Comparison of ENCODE assay signal across 11 cellular contexts in the genomic region with DNA sequence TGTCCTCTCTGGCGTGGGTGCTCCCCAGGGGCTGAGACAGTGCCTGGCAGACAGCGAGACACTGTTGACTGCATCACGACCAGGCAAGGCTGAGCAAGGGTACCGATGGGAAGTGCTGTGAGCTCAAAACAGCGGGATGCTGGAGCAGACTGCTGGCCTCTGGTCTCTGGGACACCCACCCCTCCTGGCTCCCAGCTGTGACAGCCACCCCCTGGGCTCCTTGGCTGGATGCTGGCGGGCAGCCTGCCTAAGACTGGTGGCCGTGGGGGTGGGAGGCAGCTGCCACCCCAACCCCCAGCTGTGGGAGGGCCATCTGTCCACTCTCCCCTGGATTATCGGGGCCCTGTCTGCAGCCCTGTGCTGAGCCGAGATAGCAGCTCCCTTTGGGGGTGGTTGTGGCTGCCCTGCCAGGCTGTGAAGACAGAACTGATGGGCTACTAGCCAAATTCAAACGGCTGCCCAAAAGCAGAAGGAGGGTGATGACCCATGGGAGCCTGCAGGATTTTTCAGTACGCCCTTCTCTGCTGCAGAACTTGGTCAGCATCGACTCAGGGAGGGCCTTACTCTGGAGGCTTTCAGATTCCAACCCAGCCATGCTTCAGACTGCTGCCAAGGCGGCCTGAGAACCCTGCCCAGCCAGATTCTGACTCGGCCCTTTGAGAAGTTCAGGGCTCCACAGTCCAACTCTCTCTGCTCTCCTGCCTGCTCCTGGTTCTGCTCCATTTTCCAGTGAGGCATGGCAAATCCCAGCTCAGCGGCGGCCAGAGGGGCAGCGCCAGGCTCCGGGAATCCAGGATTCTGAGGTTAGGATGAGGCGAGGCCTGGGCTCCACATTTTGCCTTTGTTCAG.
DNase-seq lines count a peak whose midpoint lies in the region; ATAC-seq and TF ChIP-seq lines count a peak whose summit lies in the region.
"Had no signal": no experiment of that assay in that cellular context is flagged by ENCODE, and none has a peak within 500 bp of the region (broad histone marks: within the 10 kb centered on the region; RNA-seq: fewer than 3 reads in every experiment).

No MANE protein-coding gene starts in this region.

- DNase-seq in adrenal gland (peak; percentile 37 to 81 (median 67)), heart right ventricle (peak; percentile 74 to 75), sciatic nerve (ENCODE audit: low spot score) (no peak), NCI-H2107 treated with DMSO at 0.1 percent for 48 hours (lab: John Stamatoyannopoulos, UW; ENCODE audit: unreplicated experiment) (no peak), immature natural killer cell (no peak)
- DNase-seq: NCI-H2171 treated with DMSO at 0.1 percent for 48 hours; stimulated activated CD4-positive, alpha-beta T cell treated with anti-CD3 and anti-CD28 coated beads, Interleukin-4, amount 100 ng/mL, for 1 hour; SW 1271 had no signal

- H3K36me3 ChIP-seq in BLaER1 (peaks cover 99% of the 10 kb centered on the region), adrenal gland (replicated peaks in 1 of 2) (peaks cover 0 to 38% of the 10 kb centered on the region in 2 donors), heart right ventricle (peaks cover 0 to 57% (median 0%) of the 10 kb centered on the region in 9 donors)

- H3K9me3 Mint-ChIP-seq in immature natural killer cell: no peaks in the 10 kb centered on the region

- H3K9me3 ChIP-seq in BLaER1: no peaks in the 10 kb centered on the region
- H3K9me3 ChIP-seq in adrenal gland (replicated peaks in 1 of 3): no peaks in the 10 kb centered on the region
- no peaks in the 10 kb centered on the region for H3K9me3 ChIP-seq in heart right ventricle

- no peak overlapping the region for H3K27ac Mint-ChIP-seq in immature natural killer cell

- H3K4me2 ChIP-seq in BLaER1: peak overlapping the region; percentile 58

- H3K4me1 Mint-ChIP-seq in immature natural killer cell: no peaks in the 10 kb centered on the region

- peaks cover 0 to 3% (median 0%) of the 10 kb centered on the region in 3 donors for H3K36me3 Mint-ChIP-seq in immature natural killer cell

- peaks cover 69% of the 10 kb centered on the region for H4K20me1 ChIP-seq in BLaER1

- H3K27ac ChIP-seq in BLaER1: peak overlapping the region; percentile 56
- H3K27ac ChIP-seq in adrenal gland: peak overlapping the region in 3 of 5 donors; percentile 7 to 83 (median 52)
- peak overlapping the region in 9 of 10 donors; percentile 34 to 85 (median 72) for H3K27ac ChIP-seq in heart right ventricle

- H3K4me1 ChIP-seq in BLaER1 (peaks cover 55% of the 10 kb centered on the region), adrenal gland (replicated peaks in 1 of 2) (peaks cover 0 to 40% of the 10 kb centered on the region in 2 donors), heart right ventricle (peaks cover 50 to 95% (median 87%) of the 10 kb centered on the region in 9 donors)

- no peak for TF ChIP-seq POLR2A in adrenal gland (IDR thresholded peaks at IDR 0.05)

- 56 to 69% (median 61%) methylated on average over 6 to 19 of the region's 19 CpGs for WGBS in adrenal gland, 4 donors
- 36 to 37% methylated on average over 19 of the region's 19 CpGs for WGBS in heart right ventricle, 2 donors

- H3K4me3 ChIP-seq in BLaER1 (no peak overlapping the region), adrenal gland (no peak overlapping the region), heart right ventricle (no peak overlapping the region)

- no peak for TF ChIP-seq CTCF in adrenal gland (IDR thresholded peaks at IDR 0.05)
- TF ChIP-seq CTCF in heart right ventricle (IDR thresholded peaks at IDR 0.05): no peak

- peaks cover 0 to 2% (median 0%) of the 10 kb centered on the region in 3 donors for H3K27me3 Mint-ChIP-seq in immature natural killer cell (ENCODE audit: low read depth in 3 of 3)

- intact Hi-C loops in adrenal gland (cut with DNase I) (no loop called here), heart right ventricle (cut with DNase I) (loop anchor here in 6 of 10 donors (5.0 to 10.0 kb wide), 5 partner anchors 34 to 236 kb away; a partner anchor contains a TSS), sciatic nerve (cut with DNase I) (loop anchor here (10.0 kb wide), 1 partner anchor 236 kb away; a partner anchor contains a TSS)

- peak overlapping the region; percentile 51 for H3K9ac ChIP-seq in BLaER1

- no peak overlapping the region for H3K4me3 Mint-ChIP-seq in immature natural killer cell

- H3K27me3 ChIP-seq in BLaER1: no peaks in the 10 kb centered on the region
- no peaks in the 10 kb centered on the region for H3K27me3 ChIP-seq in adrenal gland
- H3K27me3 ChIP-seq in heart right ventricle: no peaks in the 10 kb centered on the region

- ATAC-seq in heart right ventricle (peak; percentile 37 to 77 (median 44)), sciatic nerve (peak; percentile 67), HG02642 (IDR thresholded peaks at IDR 0.05; ENCODE audit: poor library complexity, unreplicated experiment) (no peak), HG02938 (IDR thresholded peaks at IDR 0.05; ENCODE audit: unreplicated experiment) (no peak)

Comparison
In these comparisons a context has a peak if more than half of its experiments do, and no peak if none do; other contexts are left out.
1. DNase-seq: peak in adrenal gland (7 of 7) and heart right ventricle (2 of 2); none in sciatic nerve (single experiment), NCI-H2107 treated with DMSO at 0.1 percent for 48 hours (single experiment) and immature natural killer cell (0 of 3).
2. ATAC-seq: peak in heart right ventricle (8 of 8) and sciatic nerve (single experiment); none in HG02642 (single experiment) and HG02938 (single experiment).
3. intact Hi-C loops: an anchor here in heart right ventricle (5.0 to 10.0 kb wide) and sciatic nerve (10.0 kb wide); none called in adrenal gland.
4. Peak in every context shown above with its lines, with median percentiles within 50 percentile points of each other: H3K27ac ChIP-seq.